Comparison of ENCODE assay signal across 1 cellular context in the genomic region with DNA sequence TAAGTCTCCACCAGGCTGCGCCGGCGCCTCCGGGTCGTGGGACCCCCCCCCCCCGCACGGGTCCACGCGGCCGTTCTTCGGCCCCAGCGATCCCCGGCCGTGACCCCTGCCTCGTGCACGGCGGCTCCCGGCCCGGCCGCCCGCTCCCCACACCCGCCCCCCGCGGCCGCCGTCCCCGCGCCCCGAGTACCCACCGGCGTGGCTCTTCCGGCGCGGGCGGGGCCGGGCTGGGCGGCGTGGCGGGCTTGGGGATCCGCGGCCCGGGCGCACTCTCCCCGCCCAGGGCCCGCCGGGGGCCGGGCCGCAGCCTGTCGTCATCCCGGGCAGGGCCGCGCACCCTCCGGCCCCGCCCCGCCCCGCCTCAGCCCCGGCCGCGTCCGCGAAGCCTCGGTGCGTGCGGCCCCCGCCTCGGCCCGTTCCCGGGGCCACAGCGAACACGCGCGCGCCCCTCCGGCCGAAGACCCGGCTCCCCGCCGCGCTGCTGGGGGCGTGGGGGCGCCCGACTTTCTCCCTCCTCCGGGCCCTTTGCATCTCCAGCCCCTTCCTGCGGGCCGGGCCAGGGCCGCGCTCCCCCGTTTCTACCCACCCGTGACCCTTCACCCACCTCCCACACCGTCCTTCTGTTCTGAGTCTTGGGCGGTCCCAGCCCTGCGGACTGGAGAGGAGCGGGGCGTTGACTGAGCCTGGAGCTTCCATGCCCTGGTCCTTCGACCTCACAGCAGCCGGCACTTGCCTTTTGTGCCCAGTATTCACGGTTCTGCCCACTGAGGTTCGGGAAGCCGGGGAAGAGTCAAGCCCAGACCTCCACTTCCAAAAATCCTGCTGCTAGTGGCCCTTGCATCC.
A peak's percentile ranks its signal among the peaks of the same experiment; 100 is the strongest.
TF ChIP-seq lines count a peak whose summit lies in the region.

No MANE protein-coding gene starts in this region.

TF ChIP-seq in A549, 52 proteins besides CTCF, POLR2A, EP300 and RAD21 (continued from another document):
- 0 out of 2 replicates have a peak, but pooled peaks have one; percentile 19 for TF ChIP-seq PBX3 (IDR thresholded peaks at IDR 0.05)
- no peak for TF ChIP-seq NR3C1 (IDR thresholded peaks at IDR 0.05)
- TF ChIP-seq MAX (IDR thresholded peaks at IDR 0.05): peak; percentile 38
- TF ChIP-seq TP53 (CRISPR knock-in tag; IDR thresholded peaks at IDR 0.05): no peak
- TF ChIP-seq RFX5 (IDR thresholded peaks at IDR 0.05): no peak
- no peak for TF ChIP-seq CBX8 (IDR thresholded peaks at IDR 0.05)
- TF ChIP-seq EHF (CRISPR knock-in tag; IDR thresholded peaks at IDR 0.05): no peak
- no peak for TF ChIP-seq USF2 (IDR thresholded peaks at IDR 0.05)
- no peak for TF ChIP-seq ELK1 (IDR thresholded peaks at IDR 0.05; ENCODE audit: low read depth, low read length)
- TF ChIP-seq SMC3 (IDR thresholded peaks at IDR 0.05): 0 out of 3 replicates have a peak, but pooled peaks have one; percentile 5
- TF ChIP-seq, protein P1, sequence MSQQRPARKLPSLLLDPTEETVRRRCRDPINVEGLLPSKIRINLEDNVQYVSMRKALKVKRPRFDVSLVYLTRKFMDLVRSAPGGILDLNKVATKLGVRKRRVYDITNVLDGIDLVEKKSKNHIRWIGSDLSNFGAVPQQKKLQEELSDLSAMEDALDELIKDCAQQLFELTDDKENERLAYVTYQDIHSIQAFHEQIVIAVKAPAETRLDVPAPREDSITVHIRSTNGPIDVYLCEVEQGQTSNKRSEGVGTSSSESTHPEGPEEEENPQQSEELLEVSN (IDR thresholded peaks at IDR 0.05; ENCODE audit: borderline replicate concordance, low read depth): no peak
- no peak for TF ChIP-seq KDM5A (IDR thresholded peaks at IDR 0.05)
- TF ChIP-seq ZFP36 (IDR thresholded peaks at IDR 0.05; ENCODE audit: borderline replicate concordance, partially characterized antibody): no peak
- no peak for TF ChIP-seq TFCP2L1 (CRISPR knock-in tag; IDR thresholded peaks at IDR 0.05)
- no peak for TF ChIP-seq CHD2 (IDR thresholded peaks at IDR 0.05; ENCODE audit: low read length, partially characterized antibody)
- TF ChIP-seq FOSL2 (IDR thresholded peaks at IDR 0.05): no peak
- TF ChIP-seq FOSL2 (CRISPR knock-in tag; IDR thresholded peaks at IDR 0.05): no peak
- TF ChIP-seq NPAS2 (CRISPR knock-in tag; IDR thresholded peaks at IDR 0.05; ENCODE audit: borderline replicate concordance): no peak
- TF ChIP-seq BHLHE40 (IDR thresholded peaks at IDR 0.05; ENCODE audit: low read depth, low read length): no peak
- TF ChIP-seq JUN (IDR thresholded peaks at IDR 0.05): peak in 1 of 2 experiments; percentile 92; a peak in 3 of 5 replicates
- no peak; the same call in 1 of the 2 replicates for TF ChIP-seq PHF8 (IDR thresholded peaks at IDR 0.05; ENCODE audit: borderline replicate concordance, low read depth)
- TF ChIP-seq ATOH8 (CRISPR knock-in tag; IDR thresholded peaks at IDR 0.05; ENCODE audit: low read depth): no peak
- TF ChIP-seq RNF2 (IDR thresholded peaks at IDR 0.05; ENCODE audit: borderline replicate concordance, low read depth): no peak
- no peak for TF ChIP-seq SREBF2 (IDR thresholded peaks at IDR 0.05)
- TF ChIP-seq MYC (IDR thresholded peaks at IDR 0.05; ENCODE audit: borderline replicate concordance, low read length): no peak
- no peak for TF ChIP-seq ESRRA (IDR thresholded peaks at IDR 0.05; ENCODE audit: borderline replicate concordance, low read length)
- no peak for TF ChIP-seq JUNB (IDR thresholded peaks at IDR 0.05)
- TF ChIP-seq HOXA7 (CRISPR knock-in tag; IDR thresholded peaks at IDR 0.05): no peak
